8 cellular contexts compared by ENCODE assay signal in the genomic region with DNA sequence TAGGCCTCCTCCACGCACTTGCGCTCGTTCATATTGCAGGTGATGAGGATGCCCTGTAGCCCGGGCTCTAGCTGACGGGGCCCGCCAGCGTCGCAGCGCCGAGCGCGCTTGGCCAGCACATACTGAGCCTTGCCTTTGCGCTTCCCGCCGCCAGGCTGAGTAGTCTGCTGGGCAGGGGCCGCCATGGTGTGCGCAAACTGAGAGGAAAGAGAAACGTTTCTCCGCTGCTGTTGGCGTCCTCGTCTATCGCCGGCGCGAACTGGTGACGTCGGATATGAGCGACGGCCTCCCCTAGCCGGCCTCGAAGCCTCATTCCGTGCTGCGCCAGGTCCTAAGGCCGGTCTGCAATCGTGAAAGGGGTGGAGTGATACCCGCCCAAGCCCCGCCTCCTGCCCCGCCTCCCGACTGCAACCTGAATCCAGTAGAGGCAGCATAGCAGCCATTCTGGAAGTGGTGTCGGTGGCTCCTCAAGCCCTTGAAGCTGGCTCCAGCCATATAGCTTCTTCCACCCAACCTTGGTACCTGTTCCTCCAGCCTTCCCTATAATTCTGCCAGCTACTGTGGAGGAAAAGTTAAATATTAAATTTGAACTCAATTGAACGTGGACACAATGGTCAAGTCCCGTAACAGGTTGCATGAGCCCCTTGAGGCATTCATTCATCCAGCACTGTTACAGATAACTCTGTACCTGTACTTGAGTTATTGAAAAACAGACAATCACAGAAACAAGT. TPM values are rescaled to one million over a fixed set of nuclear protein-coding genes. Genes with fewer than 3 reads are reported as not detected.
DNase-seq lines count a peak whose midpoint lies in the region; ATAC-seq and TF ChIP-seq lines count a peak whose summit lies in the region.

A gene with protein sequence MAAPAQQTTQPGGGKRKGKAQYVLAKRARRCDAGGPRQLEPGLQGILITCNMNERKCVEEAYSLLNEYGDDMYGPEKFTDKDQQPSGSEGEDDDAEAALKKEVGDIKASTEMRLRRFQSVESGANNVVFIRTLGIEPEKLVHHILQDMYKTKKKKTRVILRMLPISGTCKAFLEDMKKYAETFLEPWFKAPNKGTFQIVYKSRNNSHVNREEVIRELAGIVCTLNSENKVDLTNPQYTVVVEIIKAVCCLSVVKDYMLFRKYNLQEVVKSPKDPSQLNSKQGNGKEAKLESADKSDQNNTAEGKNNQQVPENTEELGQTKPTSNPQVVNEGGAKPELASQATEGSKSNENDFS (minus strand): TSS at position 264 of the 731 bp plus-strand sequence. CDS start 79 bp downstream, at position 185.

- TF ChIP-seq CTCF in GM13977 (IDR thresholded peaks at IDR 0.05; ENCODE audit: extremely low read depth, insufficient read depth, missing control alignments) (no peak), left ventricle myocardium inferior (IDR thresholded peaks at IDR 0.05; ENCODE audit: borderline replicate concordance) (no peak), prostate gland (IDR thresholded peaks at IDR 0.05) (peak in 2 of 4 experiments; percentile 23 to 30)

- peaks cover 5% of the 10 kb centered on the region for H3K9me3 Mint-ChIP-seq in T-helper 1 cell treated with Interleukin-12 subunit alpha and Interleukin-12 subunit beta and Interleukin-4 antibody, amounts not matched to agents 30 μg/mL and 1 μg/mL, for 36 hours

- H3K4me1 Mint-ChIP-seq in T-helper 1 cell treated with Interleukin-12 subunit alpha and Interleukin-12 subunit beta and Interleukin-4 antibody, amounts not matched to agents 30 μg/mL and 1 μg/mL, for 36 hours (ENCODE audit: low read depth): peaks cover 16% of the 10 kb centered on the region

- no peaks in the 10 kb centered on the region for H3K27me3 ChIP-seq in left ventricle myocardium inferior (ENCODE audit: low read depth)
- H3K27me3 ChIP-seq in prostate gland (replicated peaks; ENCODE audit: insufficient read depth): no peaks in the 10 kb centered on the region

- H3K36me3 Mint-ChIP-seq in T-helper 1 cell treated with Interleukin-12 subunit alpha and Interleukin-12 subunit beta and Interleukin-4 antibody, amounts not matched to agents 30 μg/mL and 1 μg/mL, for 36 hours (ENCODE audit: low read depth): peaks cover 11% of the 10 kb centered on the region

- H3K4me3 ChIP-seq in left ventricle myocardium inferior (peak within 1 kb of the TSS; percentile 90), prostate gland (peak within 1 kb of the TSS; percentile 92 to 95)

- peak within 1 kb of the TSS; percentile 97 for H3K4me3 Mint-ChIP-seq in T-helper 1 cell treated with Interleukin-12 subunit alpha and Interleukin-12 subunit beta and Interleukin-4 antibody, amounts not matched to agents 30 μg/mL and 1 μg/mL, for 36 hours

- H3K4me1 ChIP-seq in left ventricle myocardium inferior (peaks cover 35% of the 10 kb centered on the region), prostate gland (replicated peaks) (peaks cover 11% of the 10 kb centered on the region)

- peak; percentile 94 for DNase-seq in GM13977 (ENCODE audit: low spot score)
- DNase-seq in NCI-H1694 (lab: John Stamatoyannopoulos, UW): peak; percentile 80
- peak; percentile 92 for DNase-seq in amniotic stem cell (lab: John Stamatoyannopoulos, UW)
- DNase-seq in left ventricle myocardium inferior: peak; percentile 97
- peak; percentile 93 for DNase-seq in prostate gland (ENCODE audit: low spot score)
- DNase-seq in ureter (ENCODE audit: low spot score): peak; percentile 97

- H3K27ac Mint-ChIP-seq in T-helper 1 cell treated with Interleukin-12 subunit alpha and Interleukin-12 subunit beta and Interleukin-4 antibody, amounts not matched to agents 30 μg/mL and 1 μg/mL, for 36 hours: peak within 1 kb of the TSS; percentile 97

- TF ChIP-seq POLR2A in prostate gland (IDR thresholded peaks at IDR 0.05): peak; percentile 75

- peaks cover 23% of the 10 kb centered on the region for H3K36me3 ChIP-seq in left ventricle myocardium inferior
- H3K36me3 ChIP-seq in prostate gland: peaks cover 0 to 3% of the 10 kb centered on the region in 2 donors

- H3K27ac ChIP-seq in left ventricle myocardium inferior (replicated peaks): peak within 1 kb of the TSS; percentile 97
- H3K27ac ChIP-seq in prostate gland: peak within 1 kb of the TSS; percentile 99

- WGBS in prostate gland: 4% methylated on average over 41 of the region's 42 CpGs

- ATAC-seq in HG02884 (IDR thresholded peaks at IDR 0.05; ENCODE audit: unreplicated experiment): peak; percentile 80

- H3K9me3 ChIP-seq in left ventricle myocardium inferior (replicated peaks) (peaks cover 5% of the 10 kb centered on the region), prostate gland (no peaks in the 10 kb centered on the region)

- in situ Hi-C loops in GM13977 (cut with MboI; ENCODE audit: low pct_unique_long_range_greater_than_20kb, low sequenced_read_pairs, unreplicated experiment): no loop called here

- H3K27me3 Mint-ChIP-seq in T-helper 1 cell treated with Interleukin-12 subunit alpha and Interleukin-12 subunit beta and Interleukin-4 antibody, amounts not matched to agents 30 μg/mL and 1 μg/mL, for 36 hours (ENCODE audit: low read depth): no peaks in the 10 kb centered on the region

- intact Hi-C loops in left ventricle myocardium inferior (cut with micrococcal nuclease): no loop called here
- intact Hi-C loops in prostate gland (cut with DNase I): no loop called here

RNA-seq across cellular contexts. Expression of the gene that starts here (rescaled TPM):
- total RNA-seq in left ventricle myocardium inferior (18.3 TPM), prostate gland (100 to 1,000 TPM; 107 to 167 TPM), ureter (46.9 TPM)

Comparison
In these comparisons a context has a peak if more than half of its experiments do, and no peak if none do; other contexts are left out.
1. Peak in every context shown above with its lines: DNase-seq, ATAC-seq, H3K4me3 ChIP-seq and H3K27ac ChIP-seq.